19 cellular contexts compared by ENCODE assay signal in genomic region chr6:144019929-144020328, GRCh38.
"Had no signal": no experiment of that assay in that cellular context is flagged by ENCODE, and none has a peak within 500 bp of the region (broad histone marks: within the 10 kb centered on the region; RNA-seq: fewer than 3 reads in every experiment).

No MANE protein-coding gene starts in this region.

- H3K27me3 ChIP-seq: gastrocnemius medialis, heart left ventricle, left lung, spleen had no signal

- H3K36me3 ChIP-seq: gastrocnemius medialis, heart left ventricle, left lung, spleen had no signal

- H3K4me3 ChIP-seq: gastrocnemius medialis, heart left ventricle, left lung, spleen had no signal

- H3K9me3 ChIP-seq: gastrocnemius medialis, heart left ventricle, left lung, spleen had no signal

- FAIRE-seq: astrocyte, bronchial epithelial cell had no signal

- ATAC-seq: activated T-cell treated with anti-CD3 and anti-CD28 coated beads, Interleukin-2, amount 50 U/mL, for 4 hours; esophagus mucosa; gastrocnemius medialis; heart left ventricle; left lung; natural killer cell treated with Interleukin-12 subunit alpha and Interleukin-12 subunit beta and Interleukin-15 and Interleukin-18, amount 100 ng/mL, for 72 hours had no signal

- H3K27ac ChIP-seq: gastrocnemius medialis, heart left ventricle, left lung, spleen, VCaP had no signal

- DNase-seq: activated CD4-positive, alpha-beta T cell treated with anti-CD3 and anti-CD28 coated beads, Interleukin-2, amount 50 U/mL, for 1 hour; activated CD4-positive, CD25-positive, alpha-beta regulatory T cell treated with anti-CD3 and anti-CD28 coated beads, Interleukin-2, amount 50 U/mL, for 72 hours; activated CD8-positive, alpha-beta memory T cell treated with anti-CD3 and anti-CD28 coated beads, Interleukin-2, amount 50 U/mL, for 4 hours; activated naive CD4-positive, alpha-beta T cell treated with anti-CD3 and anti-CD28 coated beads, Interleukin-2, amount 50 U/mL, for 16 hours; activated T-cell treated with anti-CD3 and anti-CD28 coated beads, Interleukin-2, amount 50 U/mL, for 4 hours; effector CD8-positive, alpha-beta T cell; gastrocnemius medialis; heart left ventricle; left lung; occipital lobe; posterior cingulate gyrus; spleen; stimulated activated naive CD4-positive, alpha-beta T cell; T-helper 9 cell had no signal

- H3K4me1 ChIP-seq: gastrocnemius medialis, heart left ventricle, left lung, spleen had no signal
